In genomic region chr5:140293091-140293996, GRCh38 we compare ENCODE assay signal across 10 cellular contexts. TPM values are rescaled to one million over a fixed set of nuclear protein-coding genes. Genes with fewer than 3 reads are reported as not detected.
A peak's percentile ranks its signal among the peaks of the same experiment; 100 is the strongest.
DNase-seq lines count a peak whose midpoint lies in the region; ATAC-seq and TF ChIP-seq lines count a peak whose summit lies in the region.
"Had no signal": no experiment of that assay in that cellular context is flagged by ENCODE, and none has a peak within 500 bp of the region (broad histone marks: within the 10 kb centered on the region; RNA-seq: fewer than 3 reads in every experiment).

No MANE protein-coding gene starts in this region.

- no peak overlapping the region for H2BK5ac ChIP-seq in mesendoderm (ENCODE audit: low read length)

- H3K27ac Mint-ChIP-seq in activated naive CD4-positive, alpha-beta T cell treated with anti-CD3 and anti-CD28 coated beads, Interleukin-2, amount 10 ng/mL, durations not matched to agents 7 days and 5 days: peak overlapping the region; percentile 50
- H3K27ac Mint-ChIP-seq in natural killer cell (no peak overlapping the region), T-helper 17 cell (no peak overlapping the region)
- H3K27ac Mint-ChIP-seq: T-helper 2 cell treated with Interferon-gamma antibody and Interleukin-4, amounts not matched to agents 5 μg/mL and 100 μg/mL, for 36 hours had no signal

- H3K9me3 Mint-ChIP-seq in activated naive CD4-positive, alpha-beta T cell treated with anti-CD3 and anti-CD28 coated beads, Interleukin-2, amount 10 ng/mL, durations not matched to agents 7 days and 5 days: no peaks in the 10 kb centered on the region
- no peaks in the 10 kb centered on the region for H3K9me3 Mint-ChIP-seq in natural killer cell
- H3K9me3 Mint-ChIP-seq: T-helper 2 cell treated with Interferon-gamma antibody and Interleukin-4, amounts not matched to agents 5 μg/mL and 100 μg/mL, for 36 hours had no signal

- H3K27me3 ChIP-seq in lower lobe of right lung (ENCODE audit: low read depth): no peaks in the 10 kb centered on the region
- no peaks in the 10 kb centered on the region for H3K27me3 ChIP-seq in upper lobe of right lung
- no peaks in the 10 kb centered on the region for H3K27me3 ChIP-seq in mesendoderm (ENCODE audit: insufficient read depth, low read length, poor library complexity)

- WGBS in mesendoderm (ENCODE audit: extremely low coverage, insufficient coverage, low lambda C conversion rate): no CpG with 5 or more reads among the region's 5 CpGs

- H3K27me3 Mint-ChIP-seq in activated naive CD4-positive, alpha-beta T cell treated with anti-CD3 and anti-CD28 coated beads, Interleukin-2, amount 10 ng/mL, durations not matched to agents 7 days and 5 days: no peaks in the 10 kb centered on the region
- H3K27me3 Mint-ChIP-seq in natural killer cell (ENCODE audit: low read depth in 2 of 2): no peaks in the 10 kb centered on the region
- no peaks in the 10 kb centered on the region for H3K27me3 Mint-ChIP-seq in T-helper 17 cell

- H3K27ac ChIP-seq in lower lobe of right lung (peak overlapping the region; percentile 19), upper lobe of right lung (peak overlapping the region; percentile 21), mesendoderm (ENCODE audit: low read depth, low read length) (no peak overlapping the region)
- H3K27ac ChIP-seq: HL-60 had no signal

- H3K56ac ChIP-seq in mesendoderm (ENCODE audit: low read length): no peak overlapping the region

- peaks cover 35% of the 10 kb centered on the region for H3K79me2 ChIP-seq in mesendoderm (ENCODE audit: control insufficient read depth, insufficient read depth, low read length)

- TF ChIP-seq CTCF in choroid plexus epithelial cell (conservative IDR thresholded peaks at IDR 0.05; ENCODE audit: low read depth, low read length) (no peak), lower lobe of right lung (IDR thresholded peaks at IDR 0.05) (no peak), upper lobe of right lung (IDR thresholded peaks at IDR 0.05) (no peak), natural killer cell (IDR thresholded peaks at IDR 0.05) (no peak)

- H3K36me3 Mint-ChIP-seq in activated naive CD4-positive, alpha-beta T cell treated with anti-CD3 and anti-CD28 coated beads, Interleukin-2, amount 10 ng/mL, durations not matched to agents 7 days and 5 days: peaks cover 46% of the 10 kb centered on the region
- H3K36me3 Mint-ChIP-seq in natural killer cell (no peaks in the 10 kb centered on the region), T-helper 17 cell (ENCODE audit: low read depth) (peaks cover 8% of the 10 kb centered on the region)

- ATAC-seq in lower lobe of right lung (peak in 1 of 2 donors; percentile 15), upper lobe of right lung (no peak), natural killer cell (no peak), T-helper 17 cell (no peak)

- DNase-seq in activated naive CD4-positive, alpha-beta T cell treated with anti-CD3 and anti-CD28 coated beads, Interleukin-2, amount 10 ng/mL, durations not matched to agents 7 days and 5 days: no peak
- no peak for DNase-seq in activated naive CD4-positive, alpha-beta T cell treated with anti-CD3 and anti-CD28 coated beads, Interleukin-2, amount 50 U/mL, for 16 hours
- DNase-seq in choroid plexus epithelial cell (ENCODE audit: low read depth) (peak; percentile 67), lower lobe of right lung (no peak), upper lobe of right lung (no peak), natural killer cell (no peak), T-helper 17 cell (no peak), mesendoderm (no peak)

- H3K4me3 ChIP-seq in choroid plexus epithelial cell (ENCODE audit: low read depth, low read length) (no peak overlapping the region), lower lobe of right lung (no peak overlapping the region), upper lobe of right lung (no peak overlapping the region), mesendoderm (ENCODE audit: low read length) (no peak overlapping the region)

- intact Hi-C loops in lower lobe of right lung (cut with DNase I) (no loop called here), upper lobe of right lung (cut with DNase I) (no loop called here), natural killer cell (cut with micrococcal nuclease) (no loop called here)

- H3K4me2 ChIP-seq in mesendoderm (ENCODE audit: low read length): no peak overlapping the region

- H2AK5ac ChIP-seq in mesendoderm (ENCODE audit: low read length): no peak overlapping the region

- no peak overlapping the region for H2BK120ac ChIP-seq in mesendoderm (ENCODE audit: low read depth, low read length)

- no peak overlapping the region for H4K5ac ChIP-seq in mesendoderm (ENCODE audit: low read length)

- CTCF ChIA-PET in activated naive CD4-positive, alpha-beta T cell treated with anti-CD3 and anti-CD28 coated beads, Interleukin-2, amount 10 ng/mL, durations not matched to agents 7 days and 5 days (lab: Charles Lee): interaction anchor here (0.9 to 3.3 kb wide), 4 partner anchors 13 to 58 kb away, joined by 3 to 16 read pairs (median 4); no protein-coding TSS in a partner anchor

- H3K4me1 ChIP-seq in lower lobe of right lung: peaks cover 54% of the 10 kb centered on the region
- H3K4me1 ChIP-seq in upper lobe of right lung: peaks cover 45% of the 10 kb centered on the region
- no peaks in the 10 kb centered on the region for H3K4me1 ChIP-seq in mesendoderm (ENCODE audit: control insufficient read depth, low read depth, low read length)

- H2BK15ac ChIP-seq in mesendoderm (replicated peaks; ENCODE audit: low read depth): no peak overlapping the region

- H3K36me3 ChIP-seq in lower lobe of right lung (no peaks in the 10 kb centered on the region), upper lobe of right lung (no peaks in the 10 kb centered on the region), mesendoderm (ENCODE audit: control insufficient read depth, insufficient read depth, low read length) (no peaks in the 10 kb centered on the region)

- no peak overlapping the region for H4K8ac ChIP-seq in mesendoderm (ENCODE audit: low read depth, low read length)

- H3K23ac ChIP-seq in mesendoderm (ENCODE audit: low read length): no peak overlapping the region

- peaks cover 60% of the 10 kb centered on the region for H3K4me1 Mint-ChIP-seq in activated naive CD4-positive, alpha-beta T cell treated with anti-CD3 and anti-CD28 coated beads, Interleukin-2, amount 10 ng/mL, durations not matched to agents 7 days and 5 days
- H3K4me1 Mint-ChIP-seq in natural killer cell: peaks cover 14 to 37% of the 10 kb centered on the region in 2 donors
- peaks cover 51% of the 10 kb centered on the region for H3K4me1 Mint-ChIP-seq in T-helper 17 cell

- H3K18ac ChIP-seq in mesendoderm (ENCODE audit: low read length): no peak overlapping the region

- no peak overlapping the region for H3K9ac ChIP-seq in mesendoderm (ENCODE audit: low read length)

- H3K4ac ChIP-seq in mesendoderm (ENCODE audit: low read depth, low read length): no peak overlapping the region

- peaks cover 14% of the 10 kb centered on the region for H3K79me1 ChIP-seq in mesendoderm (ENCODE audit: low read length)

- H3K4me3 Mint-ChIP-seq in activated naive CD4-positive, alpha-beta T cell treated with anti-CD3 and anti-CD28 coated beads, Interleukin-2, amount 10 ng/mL, durations not matched to agents 7 days and 5 days: peak overlapping the region; percentile 11
- H3K4me3 Mint-ChIP-seq in natural killer cell (no peak overlapping the region), T-helper 17 cell (no peak overlapping the region)
- H3K4me3 Mint-ChIP-seq: T-helper 2 cell treated with Interferon-gamma antibody and Interleukin-4, amounts not matched to agents 5 μg/mL and 100 μg/mL, for 36 hours had no signal

- H3K9me3 ChIP-seq in lower lobe of right lung (no peaks in the 10 kb centered on the region), upper lobe of right lung (no peaks in the 10 kb centered on the region), T-helper 17 cell (ENCODE audit: control insufficient read depth, low read length, poor library complexity, severe bottlenecking) (no peaks in the 10 kb centered on the region)

RNA-seq across cellular contexts. Expression of gene PFDN1, which starts 9.6 kb away (rescaled TPM):
- total RNA-seq in lower lobe of right lung: 47.1 TPM
- 54.0 TPM for total RNA-seq in upper lobe of right lung
- total RNA-seq in natural killer cell: 10 to 100 TPM; 28.0 to 39.1 (median 37.6) TPM
- 10 to 100 TPM; 33.4 to 35.2 TPM for total RNA-seq in T-helper 17 cell
- polyA plus RNA-seq in mesendoderm (2013, experiment 1 of 2): 297 TPM
- 277 TPM for polyA plus RNA-seq in mesendoderm (2013, experiment 2 of 2)

RNA-seq across cellular contexts. Expression of gene HBEGF, which starts 53.1 kb away (rescaled TPM):
- total RNA-seq in lower lobe of right lung (43.2 TPM), upper lobe of right lung (44.3 TPM), natural killer cell (1 to 10 TPM; 5.1 to 9.9 (median 7.8) TPM), T-helper 17 cell (1 to 10 TPM; 3.2 to 7.3 TPM)
- polyA plus RNA-seq in mesendoderm (2013, experiment 1 of 2): 6.7 TPM
- 7.2 TPM for polyA plus RNA-seq in mesendoderm (2013, experiment 2 of 2)
